In genomic region chr3:30353711-30354467, GRCh38 we compare ENCODE assay signal across 8 cellular contexts.
DNase-seq lines count a peak whose midpoint lies in the region; ATAC-seq and TF ChIP-seq lines count a peak whose summit lies in the region.

No MANE protein-coding gene starts in this region.

- H2AK5ac ChIP-seq in H9 (ENCODE audit: insufficient read length, low read length): no peak overlapping the region

- no peaks in the 10 kb centered on the region for H3K9me3 Mint-ChIP-seq in activated CD8-positive, alpha-beta T cell treated with anti-CD3 and anti-CD28 coated beads for 36 hours
- H3K9me3 Mint-ChIP-seq in memory B cell (no peaks in the 10 kb centered on the region), H9 (no peaks in the 10 kb centered on the region), Calu3 (ENCODE audit: low read depth, unreplicated experiment) (no peaks in the 10 kb centered on the region)

- no peaks in the 10 kb centered on the region for H4K20me1 ChIP-seq in H9 (ENCODE audit: control insufficient read depth, insufficient read depth, insufficient read length)

- H3T11ph ChIP-seq in H9 (ENCODE audit: low read length): no peak overlapping the region

- no peak overlapping the region for H3K23ac ChIP-seq in H9 (ENCODE audit: insufficient read length, low read depth, low read length)

- H3K79me1 ChIP-seq in H9 (ENCODE audit: insufficient read depth, low read depth, low read length, poor library complexity, severe bottlenecking): no peaks in the 10 kb centered on the region

- H3K27ac Mint-ChIP-seq in activated CD8-positive, alpha-beta T cell treated with anti-CD3 and anti-CD28 coated beads for 36 hours: peak overlapping the region; percentile 69
- H3K27ac Mint-ChIP-seq in memory B cell (no peak overlapping the region), H9 (no peak overlapping the region), Calu3 (ENCODE audit: unreplicated experiment) (no peak overlapping the region)

- H2BK5ac ChIP-seq in H9 (ENCODE audit: insufficient read length, low read length): no peak overlapping the region

- no peak overlapping the region for H2AFZ ChIP-seq in H9 (ENCODE audit: low read length)

- no peak overlapping the region for H4K5ac ChIP-seq in H9 (ENCODE audit: insufficient read length, low read depth, low read length)

- CTCF ChIA-PET in activated CD8-positive, alpha-beta T cell treated with anti-CD3 and anti-CD28 coated beads for 36 hours (lab: Charles Lee): interaction anchor here (1.1 kb wide), 1 partner anchor 340 kb away, joined by 3 read pairs; no protein-coding TSS in a partner anchor
- CTCF ChIA-PET in Calu3 (lab: Charles Lee): no interaction called here

- no peak overlapping the region for H3K4me3 Mint-ChIP-seq in activated CD8-positive, alpha-beta T cell treated with anti-CD3 and anti-CD28 coated beads for 36 hours
- no peak overlapping the region for H3K4me3 Mint-ChIP-seq in memory B cell
- no peak overlapping the region for H3K4me3 Mint-ChIP-seq in H9
- H3K4me3 Mint-ChIP-seq in Calu3 (ENCODE audit: low read depth, unreplicated experiment): no peak overlapping the region

- H3K18ac ChIP-seq in H9 (ENCODE audit: insufficient read length, low read depth, low read length): no peak overlapping the region

- no peaks in the 10 kb centered on the region for H3K9me3 ChIP-seq in H9 (ENCODE audit: control insufficient read depth, low read depth, low read length)

- no peak overlapping the region for H3K56ac ChIP-seq in H9 (ENCODE audit: insufficient read length, low read depth, low read length)

- no peak overlapping the region for H2BK15ac ChIP-seq in H9 (ENCODE audit: low read depth, low read length)

- peak; percentile 89 for ATAC-seq in GM19455 (IDR thresholded peaks at IDR 0.05; ENCODE audit: unreplicated experiment)
- ATAC-seq in HG03175 (IDR thresholded peaks at IDR 0.05; ENCODE audit: unreplicated experiment): peak; percentile 97
- ATAC-seq in activated CD8-positive, alpha-beta T cell treated with anti-CD3 and anti-CD28 coated beads for 36 hours: peak; percentile 96
- peak; percentile 96 for ATAC-seq in memory B cell (ENCODE audit: low read depth)

- H3K79me2 ChIP-seq in H9 (ENCODE audit: insufficient read depth, low read length): no peaks in the 10 kb centered on the region

- no peaks in the 10 kb centered on the region for H3K36me3 Mint-ChIP-seq in activated CD8-positive, alpha-beta T cell treated with anti-CD3 and anti-CD28 coated beads for 36 hours (ENCODE audit: low read depth)
- no peaks in the 10 kb centered on the region for H3K36me3 Mint-ChIP-seq in memory B cell
- H3K36me3 Mint-ChIP-seq in H9 (ENCODE audit: insufficient read depth in 1 of 3, low read depth in 3 of 3): no peaks in the 10 kb centered on the region
- no peaks in the 10 kb centered on the region for H3K36me3 Mint-ChIP-seq in Calu3 (ENCODE audit: insufficient read depth, unreplicated experiment)

- H3K4ac ChIP-seq in H9 (ENCODE audit: low read depth, low read length): no peak overlapping the region

- no peak overlapping the region for H4K8ac ChIP-seq in H9 (replicated peaks; ENCODE audit: insufficient read length, low read depth, low read length)

- H3K27me3 ChIP-seq in H9 (ENCODE audit: insufficient read depth, low read length): no peaks in the 10 kb centered on the region

- POLR2A ChIA-PET in activated CD8-positive, alpha-beta T cell treated with anti-CD3 and anti-CD28 coated beads for 36 hours (lab: Charles Lee): interaction anchor here (1.3 kb wide), 1 partner anchor 259 kb away, joined by 4 read pairs; no protein-coding TSS in a partner anchor

- no TSS peak for BruUV-seq in Calu3 (replicated peaks; lab: Mats Ljungman, UMichigan)

- H3K23me2 ChIP-seq in H9 (ENCODE audit: insufficient read length, low read depth, low read length, poor library complexity, severe bottlenecking): no peaks in the 10 kb centered on the region

- H4K91ac ChIP-seq in H9 (ENCODE audit: insufficient read length, low read depth, low read length): no peak overlapping the region

- intact Hi-C loops in activated CD8-positive, alpha-beta T cell treated with anti-CD3 and anti-CD28 coated beads for 36 hours (cut with micrococcal nuclease): no loop called here
- intact Hi-C loops in Calu3 (cut with micrococcal nuclease; ENCODE audit: unreplicated experiment): no loop called here

- no CpG with 5 or more reads among the region's 1 CpG for WGBS in H9 (ENCODE audit: extremely low coverage, insufficient read length, low lambda C conversion rate)

- peaks cover 1% of the 10 kb centered on the region for H3K27me3 Mint-ChIP-seq in activated CD8-positive, alpha-beta T cell treated with anti-CD3 and anti-CD28 coated beads for 36 hours
- H3K27me3 Mint-ChIP-seq in memory B cell (peaks cover 15% of the 10 kb centered on the region), H9 (ENCODE audit: low read depth) (no peaks in the 10 kb centered on the region), Calu3 (ENCODE audit: unreplicated experiment) (no peaks in the 10 kb centered on the region)

- DNase-seq in activated CD8-positive, alpha-beta T cell treated with anti-CD3 and anti-CD28 coated beads for 36 hours: peak; percentile 74
- peak in 1 of 2 donors; percentile 19 for DNase-seq in memory B cell (ENCODE audit: low spot score in 2 of 2)
- DNase-seq in H9: no peak
- no peak for DNase-seq in caudate nucleus (lab: John Stamatoyannopoulos, UW)
- no peak for DNase-seq in Calu3
- no peak for DNase-seq in NCI-H2171 treated with DMSO at 0.1 percent for 48 hours (lab: John Stamatoyannopoulos, UW)

- H2BK20ac ChIP-seq in H9 (ENCODE audit: low read depth, low read length, poor library complexity, severe bottlenecking): no peak overlapping the region

- H3K27ac ChIP-seq in H9 (ENCODE audit: insufficient read length, low read depth, low read length) (no peak overlapping the region), caudate nucleus (ENCODE audit: low read depth, low read length) (no peak overlapping the region)

- H3K4me2 ChIP-seq in H9 (ENCODE audit: insufficient read depth, insufficient read length, low read length): no peak overlapping the region

- no peak overlapping the region for H3K9ac ChIP-seq in H9 (ENCODE audit: extremely low read depth, insufficient read length, low read length)

- TF ChIP-seq CTCF in activated CD8-positive, alpha-beta T cell treated with anti-CD3 and anti-CD28 coated beads for 36 hours (IDR thresholded peaks at IDR 0.05): no peak
- TF ChIP-seq CTCF in H9 (conservative IDR thresholded peaks at IDR 0.05) (no peak), Calu3 (IDR thresholded peaks at IDR 0.05; ENCODE audit: unreplicated experiment) (no peak)

- H2BK120ac ChIP-seq in H9 (ENCODE audit: low read depth, low read length, poor library complexity, severe bottlenecking): no peak overlapping the region

- H2BK12ac ChIP-seq in H9 (ENCODE audit: insufficient read length, low read depth, low read length): no peak overlapping the region

- H3K14ac ChIP-seq in H9 (ENCODE audit: insufficient read depth, low read length): no peak overlapping the region

- no peaks in the 10 kb centered on the region for H3K4me1 ChIP-seq in H9 (ENCODE audit: insufficient read depth, low read length)

- peaks cover 78% of the 10 kb centered on the region for H3K4me1 Mint-ChIP-seq in activated CD8-positive, alpha-beta T cell treated with anti-CD3 and anti-CD28 coated beads for 36 hours (ENCODE audit: low read depth)
- H3K4me1 Mint-ChIP-seq in memory B cell: peaks cover 27% of the 10 kb centered on the region
- peaks cover 8 to 17% of the 10 kb centered on the region in 2 experiments for H3K4me1 Mint-ChIP-seq in H9
- peaks cover 23% of the 10 kb centered on the region for H3K4me1 Mint-ChIP-seq in Calu3 (ENCODE audit: low read depth, unreplicated experiment)
